ENCODE assay signal across 24 cellular contexts in the genomic region with DNA sequence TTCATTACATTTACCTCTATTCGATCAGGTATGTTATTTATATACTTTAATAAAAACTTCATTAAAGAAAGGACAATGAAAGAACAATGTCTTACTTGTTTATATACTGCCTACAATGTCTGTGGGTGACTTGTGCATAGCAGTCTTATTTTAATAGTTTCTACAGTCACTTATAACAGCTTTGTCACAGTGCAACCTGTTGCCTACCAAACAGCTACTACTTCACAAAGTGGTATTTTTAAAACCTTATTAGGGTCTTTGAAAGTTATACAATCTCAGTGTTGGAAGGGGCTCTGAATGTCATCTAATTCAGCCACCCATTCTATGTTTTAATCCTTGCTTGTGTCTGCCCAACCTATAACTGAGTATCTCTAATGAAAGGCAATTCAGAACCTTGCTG.
"Had no signal": no experiment of that assay in that cellular context is flagged by ENCODE, and none has a peak within 500 bp of the region (broad histone marks: within the 10 kb centered on the region; RNA-seq: fewer than 3 reads in every experiment).

No MANE protein-coding gene starts in this region.

- H3K27me3 ChIP-seq: heart left ventricle, left lung, pancreas, tibial nerve, uterus had no signal

- H3K27ac ChIP-seq: heart left ventricle, left lung, pancreas, prostate gland, skin epidermis, tibial nerve, uterus had no signal

- H3K9me3 ChIP-seq: heart left ventricle, left lung, pancreas, prostate gland, tibial nerve, uterus had no signal

- ATAC-seq: heart left ventricle; left colon; left lung; naive thymus-derived CD8-positive, alpha-beta T cell; pancreas; sciatic nerve had no signal

- H3K36me3 ChIP-seq: left lung, pancreas, prostate gland, tibial nerve, uterus had no signal

- H3K4me3 ChIP-seq: heart left ventricle, left lung, lung, pancreas, prostate gland, skin epidermis, tibial nerve, uterus had no signal

- H3K4me1 ChIP-seq: prostate gland, uterus had no signal

- DNase-seq: heart left ventricle; hypothalamus; immature natural killer cell; kidney; left colon; left lung; midbrain; naive thymus-derived CD8-positive, alpha-beta T cell; nucleus accumbens; pancreas; posterior cingulate gyrus; retina; right cardiac atrium; stimulated activated CD4-positive, alpha-beta T cell treated with anti-CD3 and anti-CD28 coated beads, Interleukin-12 subunit alpha, Interleukin-12 subunit beta, amount 100 ng/mL, for 4 hours; stimulated activated CD4-positive, alpha-beta T cell treated with anti-CD3 and anti-CD28 coated beads, Interleukin-15, amount 100 ng/mL, for 24 hours; stimulated activated CD4-positive, alpha-beta T cell treated with anti-CD3 and anti-CD28 coated beads, Interleukin-2, amount 100 ng/mL, for 24 hours; stimulated activated CD4-positive, alpha-beta T cell treated with anti-CD3 and anti-CD28 coated beads, Interleukin-4, amount 100 ng/mL, for 1 hour; stimulated activated naive CD4-positive, alpha-beta T cell; uterus had no signal
